ENCODE assay signal across 8 cellular contexts in the genomic region with DNA sequence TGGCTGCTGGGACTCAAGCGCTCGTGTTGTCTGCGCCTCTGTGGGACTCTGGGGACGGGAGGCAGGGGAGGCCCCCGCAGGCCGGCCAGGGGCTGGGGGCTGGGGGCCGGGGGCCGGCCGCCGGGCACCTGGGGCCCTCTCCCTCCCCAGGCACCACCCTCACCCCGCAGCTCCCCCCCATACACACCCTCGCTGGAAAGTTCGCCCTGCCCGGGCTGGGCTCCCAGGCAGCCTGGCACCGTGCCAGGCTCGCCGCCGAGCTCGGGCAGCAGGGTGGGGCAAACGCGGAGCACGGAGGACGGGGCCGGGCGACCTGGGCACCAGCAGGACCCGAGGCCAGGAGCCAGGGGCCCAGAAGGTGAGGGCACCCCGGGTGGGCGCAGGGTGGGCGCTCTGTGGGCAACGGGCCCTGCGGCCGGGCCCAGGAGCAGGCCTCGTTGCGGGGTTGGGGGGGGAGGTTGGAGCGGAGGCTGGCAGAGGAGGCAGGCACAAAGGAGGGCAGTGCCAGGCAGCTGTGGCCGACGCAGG.
DNase-seq lines count a peak whose midpoint lies in the region; ATAC-seq and TF ChIP-seq lines count a peak whose summit lies in the region.

No MANE protein-coding gene starts in this region.

- H3K4me2 ChIP-seq in BLaER1 treated with 17β-estradiol and CSF1 and Interleukin-3, amounts not matched to agents 10 nM and 100 nM, result peak overlapping the region; percentile 71 to 90 (median 83)

- WGBS in liver, result under 1% methylated on average over 37 of the region's 37 CpGs

- DNase-seq in HUDEP-2 (lab: John Stamatoyannopoulos, UW; ENCODE audit: unreplicated experiment in 76 of 76), result peak in 46 of 76 experiments; percentile 4 to 59 (median 38)
- DNase-seq in cerebellum (ENCODE audit: low spot score), result peak; percentile 82
- DNase-seq in stimulated activated naive CD8-positive, alpha-beta T cell treated with anti-CD3 and anti-CD28 coated beads, Interleukin-15, Interleukin-2, amounts not matched to agents 100 U/mL and 50 U/mL, for 24 hours, result peak; percentile 61
- no peak for DNase-seq in NCI-H187 treated with DMSO at 0.1 percent for 48 hours (lab: John Stamatoyannopoulos, UW)

- no peaks in the 10 kb centered on the region for H4K20me1 ChIP-seq in BLaER1 treated with 17β-estradiol and CSF1 and Interleukin-3, amounts not matched to agents 10 nM and 100 nM

- H3K36me3 ChIP-seq in BLaER1 treated with 17β-estradiol and CSF1 and Interleukin-3, amounts not matched to agents 10 nM and 100 nM, result no peaks in the 10 kb centered on the region
- H3K36me3 ChIP-seq in liver (ENCODE audit: control insufficient read depth in 4 of 4, insufficient read depth in 3 of 4, low read depth in 1 of 4, low read length in 3 of 4), result no peaks in the 10 kb centered on the region

- peak overlapping the region; percentile 81 to 87 (median 85) for H3K9ac ChIP-seq in BLaER1 treated with 17β-estradiol and CSF1 and Interleukin-3, amounts not matched to agents 10 nM and 100 nM
- H3K9ac ChIP-seq in liver (ENCODE audit: low read depth in 1 of 2, low read length in 2 of 2), result peak overlapping the region in 1 of 2 donors; percentile 26

- no peak for TF ChIP-seq RAD21 in liver (IDR thresholded peaks at IDR 0.05)

- H3K4me1 ChIP-seq in BLaER1 treated with 17β-estradiol and CSF1 and Interleukin-3, amounts not matched to agents 10 nM and 100 nM, result peaks cover 59 to 84% (median 74%) of the 10 kb centered on the region in 10 experiments
- H3K4me1 ChIP-seq in liver (ENCODE audit: control insufficient read depth in 4 of 4, insufficient read depth in 4 of 4, low read length in 3 of 4), result peaks cover 8 to 50% (median 44%) of the 10 kb centered on the region in 4 donors

- peak overlapping the region; percentile 48 to 71 (median 63) for H3K4me3 ChIP-seq in BLaER1 treated with 17β-estradiol and CSF1 and Interleukin-3, amounts not matched to agents 10 nM and 100 nM
- H3K4me3 ChIP-seq in WI38 (ENCODE audit: low read depth, low read length) (peak overlapping the region; percentile 68), liver (ENCODE audit: low read depth in 1 of 3, low read length in 3 of 3) (peak overlapping the region; percentile 44 to 85 (median 57))

- TF ChIP-seq CTCF in WI38 (IDR thresholded peaks at IDR 0.05; ENCODE audit: low read depth, low read length) (no peak), liver (IDR thresholded peaks at IDR 0.05; ENCODE audit: low read depth, low read length, missing input control) (no peak)

- no peaks in the 10 kb centered on the region for H3K27me3 ChIP-seq in BLaER1 treated with 17β-estradiol and CSF1 and Interleukin-3, amounts not matched to agents 10 nM and 100 nM
- H3K27me3 ChIP-seq in liver (ENCODE audit: control insufficient read depth in 4 of 4, insufficient read depth in 4 of 4, low read length in 3 of 4), result no peaks in the 10 kb centered on the region

- peak; percentile 58 for ATAC-seq in stimulated activated naive CD8-positive, alpha-beta T cell treated with anti-CD3 and anti-CD28 coated beads, Interleukin-15, Interleukin-2, amounts not matched to agents 100 U/mL and 50 U/mL, for 24 hours
- no peak for ATAC-seq in GM19397 (IDR thresholded peaks at IDR 0.05; ENCODE audit: unreplicated experiment)

- no peaks in the 10 kb centered on the region for H3K9me3 ChIP-seq in BLaER1 treated with 17β-estradiol and CSF1 and Interleukin-3, amounts not matched to agents 10 nM and 100 nM (replicated peaks in 1 of 11)
- no peaks in the 10 kb centered on the region for H3K9me3 ChIP-seq in liver (ENCODE audit: control insufficient read depth in 4 of 4, low read length in 3 of 4)

- peak overlapping the region; percentile 72 to 91 (median 86) for H3K27ac ChIP-seq in BLaER1 treated with 17β-estradiol and CSF1 and Interleukin-3, amounts not matched to agents 10 nM and 100 nM
- H3K27ac ChIP-seq in liver (ENCODE audit: low read depth in 1 of 2, low read length in 2 of 2), result peak overlapping the region; percentile 88 to 89

TF ChIP-seq in liver, 16 proteins besides CTCF, POLR2A, EP300 and RAD21:
- TF ChIP-seq HNF4A (conservative IDR thresholded peaks at IDR 0.05), result peak in 1 of 2 donors; percentile 0
- TF ChIP-seq TAF1 (conservative IDR thresholded peaks at IDR 0.05), result no peak
